In the genomic region with DNA sequence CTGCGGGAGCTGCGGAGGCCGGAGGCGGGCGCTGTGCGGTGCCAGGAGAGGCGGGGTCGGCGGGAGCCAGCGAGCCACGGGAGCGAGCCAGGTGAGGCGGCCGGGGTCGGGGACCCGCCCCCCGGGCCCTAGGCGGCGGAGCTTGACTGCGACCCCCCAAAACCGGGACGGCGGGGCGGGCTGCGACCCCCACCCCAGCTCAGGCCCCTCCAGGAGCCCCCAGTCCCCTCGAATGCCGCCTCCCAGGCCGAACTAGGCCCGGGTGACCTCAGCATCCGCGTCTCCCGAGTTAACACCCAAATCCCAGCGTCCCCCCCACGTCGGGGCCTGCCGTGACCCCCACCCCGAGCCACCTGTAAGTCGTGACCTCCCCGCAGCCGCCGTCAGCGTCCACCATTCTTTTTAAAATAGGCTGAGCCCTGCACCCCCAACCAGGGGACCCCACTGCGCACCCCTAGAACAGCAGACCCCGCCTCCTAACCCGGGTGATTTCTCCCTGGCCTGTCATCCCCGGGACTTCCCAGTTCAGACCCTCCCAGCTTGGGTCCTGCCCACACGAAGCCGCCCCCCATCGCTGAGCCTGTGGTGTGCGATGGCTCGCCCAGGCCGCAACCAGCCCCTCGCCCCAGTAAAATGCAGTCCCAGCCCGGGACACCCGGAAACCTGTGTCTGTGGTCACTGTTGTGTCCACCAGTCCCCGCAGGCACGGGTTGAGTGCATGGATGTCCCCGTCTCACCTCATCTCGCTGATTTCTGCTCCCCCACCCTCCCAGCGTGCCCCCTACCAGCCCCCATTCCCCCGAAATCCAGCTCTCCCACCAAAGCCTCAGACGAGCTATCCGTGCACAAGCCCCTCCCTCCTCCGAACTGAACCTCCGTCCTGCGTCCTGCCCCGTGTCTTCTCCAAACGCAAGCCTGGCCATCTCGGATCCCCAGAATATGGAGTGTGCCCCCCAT, we compare ENCODE assay signal across 8 cellular contexts. TPM values are rescaled to one million over a fixed set of nuclear protein-coding genes. Genes with fewer than 3 reads are reported as not detected.
DNase-seq lines count a peak whose midpoint lies in the region; ATAC-seq, FAIRE-seq and TF ChIP-seq lines count a peak whose summit lies in the region.

No MANE protein-coding gene starts in this region.

- peak; percentile 11 for ATAC-seq in HG02642 (IDR thresholded peaks at IDR 0.05; ENCODE audit: poor library complexity, unreplicated experiment)

- no peaks in the 10 kb centered on the region for H3K27me3 ChIP-seq in thymus (ENCODE audit: control insufficient read depth, insufficient read depth)

- H3K27ac Mint-ChIP-seq in T-helper 2 cell treated with Interferon-gamma antibody and Interleukin-4, amounts not matched to agents 5 μg/mL and 100 μg/mL, for 36 hours, result peak overlapping the region; percentile 94
- H3K27ac Mint-ChIP-seq in mesothelial cell of epicardium, result peak overlapping the region; percentile 91

- peaks cover 33% of the 10 kb centered on the region for H3K36me3 ChIP-seq in thymus (ENCODE audit: control insufficient read depth, insufficient read depth)

- H3K4me1 ChIP-seq in thymus (ENCODE audit: control insufficient read depth, insufficient read depth, low read length), result peaks cover 7% of the 10 kb centered on the region

- WGBS in thymus, result under 1% methylated on average over 69 of the region's 69 CpGs

- H3K9me3 Mint-ChIP-seq in T-helper 2 cell treated with Interferon-gamma antibody and Interleukin-4, amounts not matched to agents 5 μg/mL and 100 μg/mL, for 36 hours, result no peaks in the 10 kb centered on the region
- no peaks in the 10 kb centered on the region for H3K9me3 Mint-ChIP-seq in mesothelial cell of epicardium

- no peak for FAIRE-seq in urothelium cell line (lab: Jason Lieb, UNC)

- peaks cover 27% of the 10 kb centered on the region for H3K4me1 Mint-ChIP-seq in T-helper 2 cell treated with Interferon-gamma antibody and Interleukin-4, amounts not matched to agents 5 μg/mL and 100 μg/mL, for 36 hours (ENCODE audit: low read depth)
- peaks cover 28% of the 10 kb centered on the region for H3K4me1 Mint-ChIP-seq in mesothelial cell of epicardium

- DNase-seq in GM12864 (ENCODE audit: low read depth) (no peak), ecto neural progenitor cell (ENCODE audit: low spot score) (peak; percentile 61), mesothelial cell of epicardium (ENCODE audit: low spot score in 2 of 2, unreplicated experiment in 2 of 2) (peak in 1 of 2 experiments; percentile 44), iPS-NIHi11 (ENCODE audit: low spot score) (no peak), urothelium cell line (ENCODE audit: low spot score) (no peak)
- peak; percentile 21 for DNase-seq in T-helper 2 cell treated with Interferon-gamma antibody and Interleukin-4, amounts not matched to agents 5 μg/mL and 100 μg/mL, for 36 hours (ENCODE audit: low spot score)

- no peaks in the 10 kb centered on the region for H3K27me3 Mint-ChIP-seq in T-helper 2 cell treated with Interferon-gamma antibody and Interleukin-4, amounts not matched to agents 5 μg/mL and 100 μg/mL, for 36 hours (ENCODE audit: low read depth)
- H3K27me3 Mint-ChIP-seq in mesothelial cell of epicardium (ENCODE audit: low read depth), result no peaks in the 10 kb centered on the region

- peak overlapping the region; percentile 95 for H3K4me3 Mint-ChIP-seq in T-helper 2 cell treated with Interferon-gamma antibody and Interleukin-4, amounts not matched to agents 5 μg/mL and 100 μg/mL, for 36 hours
- peak overlapping the region; percentile 92 for H3K4me3 Mint-ChIP-seq in mesothelial cell of epicardium

- TF ChIP-seq CTCF in GM12864 (IDR thresholded peaks at IDR 0.05; ENCODE audit: low read depth, low read length, missing control alignments), result no peak
- no peak for TF ChIP-seq CTCF in mesothelial cell of epicardium (IDR thresholded peaks at IDR 0.05; ENCODE audit: unreplicated experiment)

- peaks cover 28% of the 10 kb centered on the region for H3K36me3 Mint-ChIP-seq in T-helper 2 cell treated with Interferon-gamma antibody and Interleukin-4, amounts not matched to agents 5 μg/mL and 100 μg/mL, for 36 hours (ENCODE audit: low read depth)
- H3K36me3 Mint-ChIP-seq in mesothelial cell of epicardium, result peaks cover 6% of the 10 kb centered on the region

- H3K4me3 ChIP-seq in GM12864 (ENCODE audit: low read depth, low read length), result peak overlapping the region; percentile 93
- H3K4me3 ChIP-seq in thymus (ENCODE audit: low read length), result peak overlapping the region; percentile 77

- H3K27ac ChIP-seq in thymus (ENCODE audit: low read depth), result peak overlapping the region; percentile 84

- peaks cover 1% of the 10 kb centered on the region for H3K9me3 ChIP-seq in thymus (ENCODE audit: control insufficient read depth)

RNA-seq across cellular contexts. Expression of a gene that starts 0.6 kb away (rescaled TPM):
- 53.7 to 54.9 TPM (median 53.9 TPM) in 3 replicates for total RNA-seq in mesothelial cell of epicardium
- 26.2 TPM for polyA plus RNA-seq in thymus

RNA-seq across cellular contexts. Expression of a gene that starts 6.2 kb away (rescaled TPM):
- total RNA-seq in mesothelial cell of epicardium, result 8.5 to 9.1 TPM (median 8.7 TPM) in 3 replicates
- 8.8 TPM for polyA plus RNA-seq in thymus

RNA-seq across cellular contexts. Expression of a gene that starts 23.4 kb away (rescaled TPM):
- not detected in 3 replicates for total RNA-seq in mesothelial cell of epicardium
- not detected for polyA plus RNA-seq in thymus

RNA-seq across cellular contexts. Expression of a gene that starts 26.3 kb away (rescaled TPM):
- 0.60 TPM in 1 of 3 replicates, not detected in the others for total RNA-seq in mesothelial cell of epicardium
- 74.7 TPM for polyA plus RNA-seq in thymus

RNA-seq across cellular contexts. Expression of a gene that starts 32.3 kb away (rescaled TPM):
- total RNA-seq in mesothelial cell of epicardium, result 2.3 to 3.5 TPM (median 2.6 TPM) in 3 replicates
- 4.9 TPM for polyA plus RNA-seq in thymus

Comparison
In these comparisons a context has a peak if more than half of its experiments do, and no peak if none do; other contexts are left out.
1. DNase-seq: peak in T-helper 2 cell treated with Interferon-gamma antibody and Interleukin-4, amounts not matched to agents 5 μg/mL and 100 μg/mL, for 36 hours (single experiment) and ecto neural progenitor cell (single experiment); none in GM12864 (single experiment), iPS-NIHi11 (single experiment) and urothelium cell line (single experiment).